In genomic region chr5:21687621-21688020, GRCh38 we compare ENCODE assay signal across 6 cellular contexts.
"Had no signal": no experiment of that assay in that cellular context is flagged by ENCODE, and none has a peak within 500 bp of the region (broad histone marks: within the 10 kb centered on the region; RNA-seq: fewer than 3 reads in every experiment).

No MANE protein-coding gene starts in this region.

- H3K36me3 Mint-ChIP-seq: IgD-negative memory B cell had no signal

- H3K27me3 Mint-ChIP-seq: IgD-negative memory B cell had no signal

- H3K4me1 Mint-ChIP-seq: IgD-negative memory B cell had no signal

- H3K4me3 ChIP-seq: K562 had no signal

- H3K4me3 Mint-ChIP-seq: IgD-negative memory B cell had no signal

- DNase-seq: IMR-90, KBM-7 had no signal

- H3K27ac ChIP-seq: HL-60 had no signal

- ATAC-seq: HepG2, K562 had no signal

- H3K27ac Mint-ChIP-seq: IgD-negative memory B cell had no signal
